In the genomic region with DNA sequence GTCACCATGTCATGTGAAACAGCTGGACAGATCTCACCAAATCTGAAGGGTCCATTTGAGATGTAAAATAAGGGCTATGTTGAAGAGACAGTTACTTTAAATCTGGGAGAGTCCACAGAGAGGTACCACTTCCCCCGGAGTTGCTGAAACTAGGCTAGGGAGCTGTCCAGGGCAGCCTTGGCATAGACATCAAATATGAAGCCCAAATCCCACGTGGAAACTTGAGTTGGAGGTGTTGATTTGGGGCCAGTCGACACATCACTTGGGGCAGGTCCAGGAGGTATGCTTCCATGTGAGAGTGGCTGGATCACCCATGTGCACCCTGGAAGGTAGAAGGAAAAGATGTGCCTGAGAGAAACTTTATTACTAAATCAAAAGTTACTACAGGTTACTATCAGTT, we compare ENCODE assay signal across 18 cellular contexts. TPM values are rescaled to one million over a fixed set of nuclear protein-coding genes. Genes with fewer than 3 reads are reported as not detected.
DNase-seq lines count a peak whose midpoint lies in the region; ATAC-seq, FAIRE-seq and TF ChIP-seq lines count a peak whose summit lies in the region.
"Had no signal": no experiment of that assay in that cellular context is flagged by ENCODE, and none has a peak within 500 bp of the region (broad histone marks: within the 10 kb centered on the region; RNA-seq: fewer than 3 reads in every experiment).

No MANE protein-coding gene starts in this region.

- H3K4me1 Mint-ChIP-seq in activated CD8-positive, alpha-beta memory T cell treated with anti-CD3 and anti-CD28 coated beads, Interleukin-2, amount 10 ng/mL, durations not matched to agents 7 days and 5 days, result peaks cover 29% of the 10 kb centered on the region
- H3K4me1 Mint-ChIP-seq in endodermal cell, result peaks cover 68% of the 10 kb centered on the region
- peaks cover 50 to 58% of the 10 kb centered on the region in 2 donors for H3K4me1 Mint-ChIP-seq in natural killer cell treated with Interleukin-12 subunit alpha and Interleukin-12 subunit beta and Interleukin-15 and Interleukin-18, amount 100 ng/mL, for 72 hours (ENCODE audit: low read depth in 2 of 2)

- no peak overlapping the region for H3K9ac ChIP-seq in endodermal cell (ENCODE audit: extremely low read depth, low read length, poor library complexity, severe bottlenecking)
- H3K9ac ChIP-seq: BLaER1 treated with 17β-estradiol and CSF1 and Interleukin-3, amounts not matched to agents 10 nM and 100 nM had no signal

- H3K4me3 ChIP-seq in endodermal cell (ENCODE audit: low read length) (no peak overlapping the region), lung (no peak overlapping the region)
- H3K4me3 ChIP-seq: BLaER1 treated with 17β-estradiol and CSF1 and Interleukin-3, amounts not matched to agents 10 nM and 100 nM; GM12878; GM23338; HAP-1 had no signal

- H3K27me3 Mint-ChIP-seq in activated CD8-positive, alpha-beta memory T cell treated with anti-CD3 and anti-CD28 coated beads, Interleukin-2, amount 10 ng/mL, durations not matched to agents 7 days and 5 days, result no peaks in the 10 kb centered on the region
- H3K27me3 Mint-ChIP-seq in endodermal cell (ENCODE audit: insufficient read depth), result no peaks in the 10 kb centered on the region
- no peaks in the 10 kb centered on the region for H3K27me3 Mint-ChIP-seq in natural killer cell treated with Interleukin-12 subunit alpha and Interleukin-12 subunit beta and Interleukin-15 and Interleukin-18, amount 100 ng/mL, for 72 hours

- FAIRE-seq in D721Med (lab: Jason Lieb, UNC), result no peak
- FAIRE-seq: GM12878, GM18507, HepG2, HTR-8/SVneo had no signal

- peaks cover 14% of the 10 kb centered on the region for H3K4me1 ChIP-seq in endodermal cell (ENCODE audit: control insufficient read depth, insufficient read depth, low read length)
- no peaks in the 10 kb centered on the region for H3K4me1 ChIP-seq in lung (ENCODE audit: control insufficient read depth in 2 of 2, insufficient read depth in 2 of 2, low read length in 2 of 2)

- CTCF ChIA-PET in activated CD8-positive, alpha-beta memory T cell treated with anti-CD3 and anti-CD28 coated beads, Interleukin-2, amount 10 ng/mL, durations not matched to agents 7 days and 5 days (lab: Charles Lee), result interaction anchor here (1.0 to 5.7 kb wide), 8 partner anchors 9 to 124 kb away, joined by 3 to 55 read pairs (median 7); partner anchors contain the start of gene SERPINB1

- TF ChIP-seq CTCF in endodermal cell (conservative IDR thresholded peaks at IDR 0.05), result peak; percentile 8
- TF ChIP-seq CTCF in lung (IDR thresholded peaks at IDR 0.05; ENCODE audit: control extremely low read depth, extremely low read depth), result no peak
- TF ChIP-seq CTCF in D721Med (IDR thresholded peaks at IDR 0.05; ENCODE audit: insufficient read depth, missing control alignments), result no peak

- H3K36me3 ChIP-seq in endodermal cell (ENCODE audit: control insufficient read depth, insufficient read depth, low read length) (no peaks in the 10 kb centered on the region), lung (ENCODE audit: control insufficient read depth in 2 of 2, insufficient read depth in 2 of 2, low read length in 2 of 2) (no peaks in the 10 kb centered on the region)
- H3K36me3 ChIP-seq: BLaER1 treated with 17β-estradiol and CSF1 and Interleukin-3, amounts not matched to agents 10 nM and 100 nM; HAP-1 had no signal

- 92 to 94% methylated on average over 3 of the region's 3 CpGs for WGBS in endodermal cell (ENCODE audit: insufficient coverage in 1 of 2, insufficient read length in 1 of 2), 2 experiments
- WGBS in lung, 2 donors, result 79 to 88% methylated on average over 3 of the region's 3 CpGs

- peaks cover 5% of the 10 kb centered on the region for H3K36me3 Mint-ChIP-seq in activated CD8-positive, alpha-beta memory T cell treated with anti-CD3 and anti-CD28 coated beads, Interleukin-2, amount 10 ng/mL, durations not matched to agents 7 days and 5 days
- peaks cover 7% of the 10 kb centered on the region for H3K36me3 Mint-ChIP-seq in endodermal cell (ENCODE audit: low read depth)
- peaks cover 6% of the 10 kb centered on the region for H3K36me3 Mint-ChIP-seq in natural killer cell treated with Interleukin-12 subunit alpha and Interleukin-12 subunit beta and Interleukin-15 and Interleukin-18, amount 100 ng/mL, for 72 hours

- H3K27ac ChIP-seq in endodermal cell (ENCODE audit: low read depth, low read length) (no peak overlapping the region), lung (ENCODE audit: low read depth in 1 of 2, low read length in 1 of 2) (no peak overlapping the region)
- H3K27ac ChIP-seq: BLaER1 treated with 17β-estradiol and CSF1 and Interleukin-3, amounts not matched to agents 10 nM and 100 nM had no signal

- H3K27me3 ChIP-seq in endodermal cell (ENCODE audit: control insufficient read depth, insufficient read depth, low read length, poor library complexity, severe bottlenecking) (no peaks in the 10 kb centered on the region), lung (ENCODE audit: control insufficient read depth, insufficient read depth) (no peaks in the 10 kb centered on the region)
- H3K27me3 ChIP-seq: BLaER1 treated with 17β-estradiol and CSF1 and Interleukin-3, amounts not matched to agents 10 nM and 100 nM had no signal

- H3K4me3 Mint-ChIP-seq in activated CD8-positive, alpha-beta memory T cell treated with anti-CD3 and anti-CD28 coated beads, Interleukin-2, amount 10 ng/mL, durations not matched to agents 7 days and 5 days, result no peak overlapping the region
- H3K4me3 Mint-ChIP-seq in endodermal cell, result no peak overlapping the region
- no peak overlapping the region for H3K4me3 Mint-ChIP-seq in natural killer cell treated with Interleukin-12 subunit alpha and Interleukin-12 subunit beta and Interleukin-15 and Interleukin-18, amount 100 ng/mL, for 72 hours
- H3K4me3 Mint-ChIP-seq: CD4-positive, CD25-positive, alpha-beta regulatory T cell; GM23338 had no signal

- H3K27ac Mint-ChIP-seq in activated CD8-positive, alpha-beta memory T cell treated with anti-CD3 and anti-CD28 coated beads, Interleukin-2, amount 10 ng/mL, durations not matched to agents 7 days and 5 days, result no peak overlapping the region
- peak overlapping the region; percentile 53 for H3K27ac Mint-ChIP-seq in endodermal cell
- H3K27ac Mint-ChIP-seq in natural killer cell treated with Interleukin-12 subunit alpha and Interleukin-12 subunit beta and Interleukin-15 and Interleukin-18, amount 100 ng/mL, for 72 hours, result peak overlapping the region in 1 of 2 donors; percentile 66
- H3K27ac Mint-ChIP-seq: CD4-positive, CD25-positive, alpha-beta regulatory T cell; GM23338 had no signal

- H3K9me3 ChIP-seq in endodermal cell (ENCODE audit: control insufficient read depth, low read length) (no peaks in the 10 kb centered on the region), lung (ENCODE audit: control insufficient read depth in 2 of 2, insufficient read depth in 1 of 2, low read length in 1 of 2) (no peaks in the 10 kb centered on the region)
- H3K9me3 ChIP-seq: BLaER1 treated with 17β-estradiol and CSF1 and Interleukin-3, amounts not matched to agents 10 nM and 100 nM; HAP-1 had no signal

- H3K9me3 Mint-ChIP-seq in activated CD8-positive, alpha-beta memory T cell treated with anti-CD3 and anti-CD28 coated beads, Interleukin-2, amount 10 ng/mL, durations not matched to agents 7 days and 5 days (ENCODE audit: low read depth), result no peaks in the 10 kb centered on the region
- peaks cover 18% of the 10 kb centered on the region for H3K9me3 Mint-ChIP-seq in endodermal cell
- peaks cover 3% of the 10 kb centered on the region for H3K9me3 Mint-ChIP-seq in natural killer cell treated with Interleukin-12 subunit alpha and Interleukin-12 subunit beta and Interleukin-15 and Interleukin-18, amount 100 ng/mL, for 72 hours

- no peak for ATAC-seq in activated CD8-positive, alpha-beta memory T cell treated with anti-CD3 and anti-CD28 coated beads, Interleukin-2, amount 10 ng/mL, durations not matched to agents 7 days and 5 days
- no peak for ATAC-seq in lung (ENCODE audit: insufficient read depth, low FRiP score)
- ATAC-seq in natural killer cell treated with Interleukin-12 subunit alpha and Interleukin-12 subunit beta and Interleukin-15 and Interleukin-18, amount 100 ng/mL, for 72 hours, result no peak
- ATAC-seq: GM12878, GM23338, HepG2 had no signal

- DNase-seq in activated CD8-positive, alpha-beta memory T cell treated with anti-CD3 and anti-CD28 coated beads, Interleukin-2, amount 50 U/mL, for 48 hours, result peak; percentile 41
- DNase-seq in activated CD8-positive, alpha-beta memory T cell treated with anti-CD3 and anti-CD28 coated beads, Interleukin-2, amount 10 ng/mL, durations not matched to agents 7 days and 5 days, result no peak
- DNase-seq in endodermal cell (peak; percentile 43), lung (ENCODE audit: low spot score) (peak; percentile 7), D721Med (ENCODE audit: insufficient read length, low spot score) (no peak), NCI-H69 (lab: John Stamatoyannopoulos, UW) (no peak)
- no peak for DNase-seq in natural killer cell treated with Interleukin-12 subunit alpha and Interleukin-12 subunit beta and Interleukin-15 and Interleukin-18, amount 100 ng/mL, for 72 hours (ENCODE audit: low spot score)
- DNase-seq: ACHN; CD4-positive, CD25-positive, alpha-beta regulatory T cell; DMS 273 treated with DMSO at 0.1 percent for 48 hours had no signal

RNA-seq across cellular contexts. Expression of gene SERPINB9, which starts 12.0 kb away (rescaled TPM):
- 10 to 100 TPM; 56.0 to 94.9 TPM for total RNA-seq in activated CD8-positive, alpha-beta memory T cell treated with anti-CD3 and anti-CD28 coated beads, Interleukin-2, amount 10 ng/mL, durations not matched to agents 7 days and 5 days
- total RNA-seq in endodermal cell, result 100 to 1,000 TPM; 192 to 390 TPM
- polyA plus RNA-seq in endodermal cell (2013, experiment 1 of 2), result 39.8 TPM
- 48.5 TPM for polyA plus RNA-seq in endodermal cell (2013, experiment 2 of 2)
- total RNA-seq in lung, result 10 to 100 TPM; 14.0 to 33.3 TPM
- polyA plus RNA-seq in lung, result 10 to 100 TPM in 1 of 2 donors, 1 to 10 TPM in 1; 5.4 to 36.1 TPM
- 100 to 1,000 TPM in 1 of 2 donors, 10 to 100 TPM in 1; 59.0 to 159 TPM for total RNA-seq in natural killer cell treated with Interleukin-12 subunit alpha and Interleukin-12 subunit beta and Interleukin-15 and Interleukin-18, amount 100 ng/mL, for 72 hours
- total RNA-seq: A172 had no signal

RNA-seq across cellular contexts. Expression of gene SERPINB6, which starts 56.2 kb away (rescaled TPM):
- 10 to 100 TPM; 55.2 to 56.0 TPM for total RNA-seq in activated CD8-positive, alpha-beta memory T cell treated with anti-CD3 and anti-CD28 coated beads, Interleukin-2, amount 10 ng/mL, durations not matched to agents 7 days and 5 days
- 100 to 1,000 TPM; 128 to 150 TPM for total RNA-seq in endodermal cell
- 39.0 TPM for polyA plus RNA-seq in endodermal cell (2013, experiment 1 of 2)
- polyA plus RNA-seq in endodermal cell (2013, experiment 2 of 2), result 39.4 TPM
- total RNA-seq in lung, result 100 to 1,000 TPM; 113 to 155 TPM
- 100 to 1,000 TPM; 126 to 129 TPM for polyA plus RNA-seq in lung
- total RNA-seq in natural killer cell treated with Interleukin-12 subunit alpha and Interleukin-12 subunit beta and Interleukin-15 and Interleukin-18, amount 100 ng/mL, for 72 hours, result 100 to 1,000 TPM; 158 to 170 TPM

Comparison
In these comparisons a context has a peak if more than half of its experiments do, and no peak if none do; other contexts are left out.
1. DNase-seq: peak in activated CD8-positive, alpha-beta memory T cell treated with anti-CD3 and anti-CD28 coated beads, Interleukin-2, amount 50 U/mL, for 48 hours (single experiment), endodermal cell (single experiment) and lung (single experiment); none in activated CD8-positive, alpha-beta memory T cell treated with anti-CD3 and anti-CD28 coated beads, Interleukin-2, amount 10 ng/mL, durations not matched to agents 7 days and 5 days (single experiment), natural killer cell treated with Interleukin-12 subunit alpha and Interleukin-12 subunit beta and Interleukin-15 and Interleukin-18, amount 100 ng/mL, for 72 hours (single experiment), D721Med (single experiment) and NCI-H69 (single experiment).